ENCODE assay signal across 9 cellular contexts in genomic region chr3:36763850-36764703, GRCh38. TPM values are rescaled to one million over a fixed set of nuclear protein-coding genes. Genes with fewer than 3 reads are reported as not detected.
DNase-seq lines count a peak whose midpoint lies in the region; ATAC-seq and TF ChIP-seq lines count a peak whose summit lies in the region.
"Had no signal": no experiment of that assay in that cellular context is flagged by ENCODE, and none has a peak within 500 bp of the region (broad histone marks: within the 10 kb centered on the region; RNA-seq: fewer than 3 reads in every experiment).

A gene with protein sequence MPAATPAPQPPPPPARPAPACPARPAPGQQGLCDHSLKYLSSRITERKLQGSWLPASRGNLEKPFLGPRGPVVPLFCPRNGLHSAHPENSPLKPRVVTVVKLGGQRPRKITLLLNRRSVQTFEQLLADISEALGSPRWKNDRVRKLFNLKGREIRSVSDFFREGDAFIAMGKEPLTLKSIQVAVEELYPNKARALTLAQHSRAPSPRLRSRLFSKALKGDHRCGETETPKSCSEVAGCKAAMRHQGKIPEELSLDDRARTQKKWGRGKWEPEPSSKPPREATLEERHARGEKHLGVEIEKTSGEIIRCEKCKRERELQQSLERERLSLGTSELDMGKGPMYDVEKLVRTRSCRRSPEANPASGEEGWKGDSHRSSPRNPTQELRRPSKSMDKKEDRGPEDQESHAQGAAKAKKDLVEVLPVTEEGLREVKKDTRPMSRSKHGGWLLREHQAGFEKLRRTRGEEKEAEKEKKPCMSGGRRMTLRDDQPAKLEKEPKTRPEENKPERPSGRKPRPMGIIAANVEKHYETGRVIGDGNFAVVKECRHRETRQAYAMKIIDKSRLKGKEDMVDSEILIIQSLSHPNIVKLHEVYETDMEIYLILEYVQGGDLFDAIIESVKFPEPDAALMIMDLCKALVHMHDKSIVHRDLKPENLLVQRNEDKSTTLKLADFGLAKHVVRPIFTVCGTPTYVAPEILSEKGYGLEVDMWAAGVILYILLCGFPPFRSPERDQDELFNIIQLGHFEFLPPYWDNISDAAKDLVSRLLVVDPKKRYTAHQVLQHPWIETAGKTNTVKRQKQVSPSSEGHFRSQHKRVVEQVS (minus strand): TSS chr3:36764553. CDS start chr3:36764263, 290 bp downstream.

- H3K9me3 ChIP-seq in testis: no peaks in the 10 kb centered on the region

- TF ChIP-seq CTCF in kidney epithelial cell (IDR thresholded peaks at IDR 0.05; ENCODE audit: insufficient read depth, low read length, poor library complexity, severe bottlenecking): no peak
- no peak for TF ChIP-seq CTCF in testis (IDR thresholded peaks at IDR 0.05)

- H3K36me3 ChIP-seq in kidney epithelial cell (ENCODE audit: control insufficient read depth, insufficient read depth, low read length): no peaks in the 10 kb centered on the region
- no peaks in the 10 kb centered on the region for H3K36me3 ChIP-seq in testis (ENCODE audit: low read depth, missing control alignments)

- peak within 1 kb of the TSS; percentile 27 for H3K4me3 ChIP-seq in kidney epithelial cell (ENCODE audit: low read depth, low read length)
- H3K4me3 ChIP-seq in testis: peak within 1 kb of the TSS; percentile 34 to 49

- H3K4me3 Mint-ChIP-seq in activated CD4-positive, alpha-beta T cell treated with anti-CD3 and anti-CD28 coated beads, Interleukin-2, amount 10 ng/mL, durations not matched to agents 24 days and 14 days: peak within 1 kb of the TSS; percentile 72
- H3K4me3 Mint-ChIP-seq in activated naive CD8-positive, alpha-beta T cell treated with anti-CD3 and anti-CD28 coated beads, Interleukin-2, amount 10 ng/mL, durations not matched to agents 7 days and 5 days: peak within 1 kb of the TSS; percentile 72

- intact Hi-C loops in activated CD4-positive, alpha-beta T cell treated with anti-CD3 and anti-CD28 coated beads, Interleukin-2, amount 10 ng/mL, durations not matched to agents 24 days and 14 days (cut with micrococcal nuclease): no loop called here
- intact Hi-C loops in testis (cut with DNase I; ENCODE audit: low total_unique reads): no loop called here

- no peaks in the 10 kb centered on the region for H3K36me3 Mint-ChIP-seq in activated CD4-positive, alpha-beta T cell treated with anti-CD3 and anti-CD28 coated beads, Interleukin-2, amount 10 ng/mL, durations not matched to agents 24 days and 14 days (ENCODE audit: low read depth)
- peaks cover 2% of the 10 kb centered on the region for H3K36me3 Mint-ChIP-seq in activated naive CD8-positive, alpha-beta T cell treated with anti-CD3 and anti-CD28 coated beads, Interleukin-2, amount 10 ng/mL, durations not matched to agents 7 days and 5 days

- WGBS in testis, 2 donors: 2 to 3% methylated on average over 46 to 71 of the region's 99 CpGs

- peak; percentile 45 for ATAC-seq in activated naive CD8-positive, alpha-beta T cell treated with anti-CD3 and anti-CD28 coated beads, Interleukin-2, amount 10 ng/mL, durations not matched to agents 7 days and 5 days (ENCODE audit: low read depth)

- TF ChIP-seq POLR2A in testis (IDR thresholded peaks at IDR 0.05): no peak

- H3K4me1 Mint-ChIP-seq in activated CD4-positive, alpha-beta T cell treated with anti-CD3 and anti-CD28 coated beads, Interleukin-2, amount 10 ng/mL, durations not matched to agents 24 days and 14 days: peaks cover 2% of the 10 kb centered on the region
- no peaks in the 10 kb centered on the region for H3K4me1 Mint-ChIP-seq in activated naive CD8-positive, alpha-beta T cell treated with anti-CD3 and anti-CD28 coated beads, Interleukin-2, amount 10 ng/mL, durations not matched to agents 7 days and 5 days

- no peaks in the 10 kb centered on the region for H3K4me1 ChIP-seq in testis

- H3K27me3 ChIP-seq in kidney epithelial cell (ENCODE audit: control insufficient read depth, insufficient read depth, low read length) (peaks cover 26% of the 10 kb centered on the region), testis (no peaks in the 10 kb centered on the region)

- H3K9me3 Mint-ChIP-seq in activated CD4-positive, alpha-beta T cell treated with anti-CD3 and anti-CD28 coated beads, Interleukin-2, amount 10 ng/mL, durations not matched to agents 24 days and 14 days: no peaks in the 10 kb centered on the region
- no peaks in the 10 kb centered on the region for H3K9me3 Mint-ChIP-seq in activated naive CD8-positive, alpha-beta T cell treated with anti-CD3 and anti-CD28 coated beads, Interleukin-2, amount 10 ng/mL, durations not matched to agents 7 days and 5 days

- no peak for DNase-seq in activated CD4-positive, alpha-beta T cell treated with anti-CD3 and anti-CD28 coated beads, Interleukin-2, amount 10 ng/mL, durations not matched to agents 24 days and 14 days
- DNase-seq in activated CD4-positive, alpha-beta T cell treated with anti-CD3 and anti-CD28 coated beads for 4 hours: no peak
- peak; percentile 38 for DNase-seq in activated naive CD8-positive, alpha-beta T cell treated with anti-CD3 and anti-CD28 coated beads, Interleukin-2, amount 10 ng/mL, durations not matched to agents 7 days and 5 days
- no peak for DNase-seq in kidney epithelial cell (ENCODE audit: low read depth)
- DNase-seq in testis: no peak
- DNase-seq in Kasumi-1 (lab: John Stamatoyannopoulos, UW): no peak
- DNase-seq in NCI-H446 treated with DMSO at 0.1 percent for 48 hours (lab: John Stamatoyannopoulos, UW): no peak
- DNase-seq in SKM-1 treated with dmso at 0.1 percent for 144 hours (lab: John Stamatoyannopoulos, UW; ENCODE audit: unreplicated experiment): no peak

- H3K27ac Mint-ChIP-seq in activated CD4-positive, alpha-beta T cell treated with anti-CD3 and anti-CD28 coated beads, Interleukin-2, amount 10 ng/mL, durations not matched to agents 24 days and 14 days: no peak within 1 kb of the TSS
- H3K27ac Mint-ChIP-seq in activated naive CD8-positive, alpha-beta T cell treated with anti-CD3 and anti-CD28 coated beads, Interleukin-2, amount 10 ng/mL, durations not matched to agents 7 days and 5 days: no peak within 1 kb of the TSS

- POLR2A ChIA-PET in activated naive CD8-positive, alpha-beta T cell treated with anti-CD3 and anti-CD28 coated beads, Interleukin-2, amount 10 ng/mL, durations not matched to agents 7 days and 5 days (lab: Charles Lee): no interaction called here

- H3K27me3 Mint-ChIP-seq in activated CD4-positive, alpha-beta T cell treated with anti-CD3 and anti-CD28 coated beads, Interleukin-2, amount 10 ng/mL, durations not matched to agents 24 days and 14 days: peaks cover 70% of the 10 kb centered on the region
- H3K27me3 Mint-ChIP-seq in activated naive CD8-positive, alpha-beta T cell treated with anti-CD3 and anti-CD28 coated beads, Interleukin-2, amount 10 ng/mL, durations not matched to agents 7 days and 5 days: peaks cover 67% of the 10 kb centered on the region

- no peak within 1 kb of the TSS for H3K27ac ChIP-seq in testis
- H3K27ac ChIP-seq: HL-60 had no signal

RNA-seq across cellular contexts. Expression of the gene that starts here (rescaled TPM):
- total RNA-seq in activated CD4-positive, alpha-beta T cell treated with anti-CD3 and anti-CD28 coated beads, Interleukin-2, amount 10 ng/mL, durations not matched to agents 24 days and 14 days: not detected in 2 replicates
- not detected for total RNA-seq in activated naive CD8-positive, alpha-beta T cell treated with anti-CD3 and anti-CD28 coated beads, Interleukin-2, amount 10 ng/mL, durations not matched to agents 7 days and 5 days
- total RNA-seq in kidney epithelial cell (under 0.01 and 0.04 TPM in 2 replicates), testis (1 to 10 TPM; 4.0 to 4.8 TPM)
- polyA plus RNA-seq in testis (ENCODE audit: insufficient read depth, low read depth, low replicate concordance): 8.1 TPM

Comparison
In these comparisons a context has a peak if more than half of its experiments do, and no peak if none do; other contexts are left out.
1. Peak in DNase-seq and ATAC-seq in activated naive CD8-positive, alpha-beta T cell treated with anti-CD3 and anti-CD28 coated beads, Interleukin-2, amount 10 ng/mL, durations not matched to agents 7 days and 5 days; RNA of the gene not detected or under 1 TPM.